Comparison of ENCODE assay signal across 19 cellular contexts in genomic region chr21:31606081-31606874, GRCh38. TPM values are rescaled to one million over a fixed set of nuclear protein-coding genes. Genes with fewer than 3 reads are reported as not detected.
DNase-seq lines count a peak whose midpoint lies in the region; ATAC-seq, FAIRE-seq and TF ChIP-seq lines count a peak whose summit lies in the region.
"Had no signal": no experiment of that assay in that cellular context is flagged by ENCODE, and none has a peak within 500 bp of the region (broad histone marks: within the 10 kb centered on the region; RNA-seq: fewer than 3 reads in every experiment).

No MANE protein-coding gene starts in this region.

- no peaks in the 10 kb centered on the region for H3K27me3 Mint-ChIP-seq in activated CD4-positive, alpha-beta T cell treated with anti-CD3 and anti-CD28 coated beads for 36 hours
- H3K27me3 Mint-ChIP-seq in CD8-positive, alpha-beta T cell (ENCODE audit: low read depth): peaks cover 5% of the 10 kb centered on the region

- CTCF ChIA-PET in activated CD4-positive, alpha-beta T cell treated with anti-CD3 and anti-CD28 coated beads for 36 hours (lab: Charles Lee): interaction anchor here (0.6 to 1.2 kb wide), 6 partner anchors 14 to 508 kb away, joined by 3 to 4 read pairs (median 3); no protein-coding TSS in a partner anchor
- CTCF ChIA-PET in PC-3 (lab: Charles Lee): interaction anchor here (0.6 kb wide), 1 partner anchor 516 kb away, joined by 3 read pairs; no protein-coding TSS in a partner anchor
- CTCF ChIA-PET in endothelial cell of umbilical vein (lab: Charles Lee): interaction anchor here (1.1 to 8.4 kb wide), 4 partner anchors 25 to 508 kb away, joined by 4 to 89 read pairs (median 27); no protein-coding TSS in a partner anchor
- CTCF ChIA-PET in CD8-positive, alpha-beta T cell (lab: Charles Lee): interaction anchor here (1.3 to 6.8 kb wide), 3 partner anchors 25 to 507 kb away, joined by 5 to 64 read pairs (median 32); no protein-coding TSS in a partner anchor

- peaks cover 10% of the 10 kb centered on the region for H3K4me1 Mint-ChIP-seq in activated CD4-positive, alpha-beta T cell treated with anti-CD3 and anti-CD28 coated beads for 36 hours
- peaks cover 3% of the 10 kb centered on the region for H3K4me1 Mint-ChIP-seq in CD8-positive, alpha-beta T cell (ENCODE audit: low read depth)

- H3K36me3 Mint-ChIP-seq in activated CD4-positive, alpha-beta T cell treated with anti-CD3 and anti-CD28 coated beads for 36 hours (ENCODE audit: low read depth): peaks cover 2% of the 10 kb centered on the region
- H3K36me3 Mint-ChIP-seq in CD8-positive, alpha-beta T cell: no peaks in the 10 kb centered on the region

- H3K9me1 ChIP-seq in endothelial cell of umbilical vein (replicated peaks; ENCODE audit: control insufficient read depth, extremely low read depth, insufficient read depth, low read length): no peaks in the 10 kb centered on the region

- dilution Hi-C loops in endothelial cell of umbilical vein (cut with MboI; ENCODE audit: extremely low pct_ligation_motif_present, low sequenced_read_pairs): no loop called here

- H3K9ac ChIP-seq in PC-3 (ENCODE audit: low read length) (no peak overlapping the region), endothelial cell of umbilical vein (replicated peaks; ENCODE audit: extremely low read depth, insufficient read depth, low read length) (no peak overlapping the region)
- H3K9ac ChIP-seq: BLaER1 had no signal

- H3K36me3 ChIP-seq in PC-3 (ENCODE audit: low read depth, low read length) (no peaks in the 10 kb centered on the region), endothelial cell of umbilical vein (ENCODE audit: control insufficient read depth in 2 of 2, extremely low read depth in 1 of 2, insufficient read depth in 2 of 2, low read length in 2 of 2) (no peaks in the 10 kb centered on the region), gastroesophageal sphincter (no peaks in the 10 kb centered on the region)
- H3K36me3 ChIP-seq in CD8-positive, alpha-beta T cell (ENCODE audit: insufficient read depth, low read length): no peaks in the 10 kb centered on the region
- H3K36me3 ChIP-seq: BLaER1 had no signal

- no peak overlapping the region for H2AFZ ChIP-seq in PC-3 (ENCODE audit: low read length)
- H2AFZ ChIP-seq in endothelial cell of umbilical vein (ENCODE audit: low read depth, low read length): no peak overlapping the region

- TF ChIP-seq CTCF in PC-3 (conservative IDR thresholded peaks at IDR 0.05; ENCODE audit: low read depth, low read length) (no peak), endothelial cell of umbilical vein (IDR thresholded peaks at IDR 0.05; ENCODE audit: extremely low read depth in 1 of 2, insufficient read depth in 1 of 2, low read depth in 1 of 2, low read length in 2 of 2) (no peak), gastroesophageal sphincter (IDR thresholded peaks at IDR 0.05) (no peak)
- TF ChIP-seq CTCF in CD8-positive, alpha-beta T cell (IDR thresholded peaks at IDR 0.05): no peak

- POLR2A ChIA-PET in activated CD4-positive, alpha-beta T cell treated with anti-CD3 and anti-CD28 coated beads for 36 hours (lab: Charles Lee): no interaction called here
- POLR2A ChIA-PET in PC-3 (lab: Charles Lee; ENCODE audit: unreplicated experiment) (no interaction called here), endothelial cell of umbilical vein (lab: Charles Lee) (no interaction called here)
- POLR2A ChIA-PET in CD8-positive, alpha-beta T cell (lab: Charles Lee): no interaction called here

- H3K9me2 ChIP-seq in PC-3 (replicated peaks; ENCODE audit: low read length): no peaks in the 10 kb centered on the region

- H3K9me3 ChIP-seq in PC-3 (ENCODE audit: low read length): no peaks in the 10 kb centered on the region
- no peaks in the 10 kb centered on the region for H3K9me3 ChIP-seq in endothelial cell of umbilical vein (replicated peaks; ENCODE audit: control insufficient read depth, insufficient read depth, low read length)
- no peaks in the 10 kb centered on the region for H3K9me3 ChIP-seq in CD8-positive, alpha-beta T cell (ENCODE audit: low read length)
- peaks cover 0 to under 1% (median 0%) of the 10 kb centered on the region in 3 donors for H3K9me3 ChIP-seq in gastroesophageal sphincter
- H3K9me3 ChIP-seq: A549 had no signal

- no peak overlapping the region for H3K27ac Mint-ChIP-seq in activated CD4-positive, alpha-beta T cell treated with anti-CD3 and anti-CD28 coated beads for 36 hours
- H3K27ac Mint-ChIP-seq in CD8-positive, alpha-beta T cell: no peak overlapping the region
- H3K27ac Mint-ChIP-seq: CD4-positive, alpha-beta memory T cell; H9 had no signal

- DNase-seq in activated CD4-positive, alpha-beta T cell treated with anti-CD3 and anti-CD28 coated beads for 36 hours: no peak
- DNase-seq in activated CD4-positive, alpha-beta T cell treated with anti-CD3 and anti-CD28 coated beads for 4 hours: no peak
- DNase-seq in PC-3 (peak; percentile 67), endothelial cell of umbilical vein (ENCODE audit: low read depth, low spot score) (no peak), kidney tubule cell (ENCODE audit: low spot score) (peak; percentile 12)
- no peak for DNase-seq in CD8-positive, alpha-beta T cell
- DNase-seq: AML-193; Calu3; CD4-positive, alpha-beta memory T cell; DMS79 treated with DMSO at 0.1 percent for 48 hours; GF-D8; H9 had no signal

- 85 to 93% methylated on average over 7 to 11 of the region's 11 CpGs for WGBS in gastroesophageal sphincter (ENCODE audit: low coverage in 1 of 2), 2 donors

- peak; percentile 64 for ATAC-seq in activated CD4-positive, alpha-beta T cell treated with anti-CD3 and anti-CD28 coated beads for 36 hours
- ATAC-seq in PC-3 (peak; percentile 28), HG03439 (IDR thresholded peaks at IDR 0.05; ENCODE audit: unreplicated experiment) (no peak), gastroesophageal sphincter (no peak)
- ATAC-seq in CD8-positive, alpha-beta T cell: no peak
- ATAC-seq: A549 had no signal

- H4K20me1 ChIP-seq in PC-3 (ENCODE audit: low read length): no peaks in the 10 kb centered on the region
- no peaks in the 10 kb centered on the region for H4K20me1 ChIP-seq in endothelial cell of umbilical vein (replicated peaks; ENCODE audit: control insufficient read depth, extremely low read depth, insufficient read depth, low read length)
- H4K20me1 ChIP-seq: BLaER1 had no signal

- BruUV-seq in PC-3 (replicated peaks; lab: Mats Ljungman, UMichigan): no TSS peak
- no TSS peak for BruUV-seq in endothelial cell of umbilical vein (replicated peaks; lab: Mats Ljungman, UMichigan)

- FAIRE-seq in endothelial cell of umbilical vein (lab: Jason Lieb, UNC): no peak
- FAIRE-seq: A549, H1 had no signal

- peak overlapping the region; percentile 1; the same call in 1 of the 2 replicates for H3K27ac ChIP-seq in PC-3 (ENCODE audit: low read length)
- H3K27ac ChIP-seq in endothelial cell of umbilical vein (ENCODE audit: insufficient read depth, low read depth, low read length): no peak overlapping the region
- no peak overlapping the region for H3K27ac ChIP-seq in CD8-positive, alpha-beta T cell (ENCODE audit: low read depth, low read length)
- no peak overlapping the region for H3K27ac ChIP-seq in gastroesophageal sphincter
- H3K27ac ChIP-seq: 22Rv1, A549, BLaER1 had no signal

- no peak for TF ChIP-seq EP300 in gastroesophageal sphincter (IDR thresholded peaks at IDR 0.05)

- H3K4me3 Mint-ChIP-seq in activated CD4-positive, alpha-beta T cell treated with anti-CD3 and anti-CD28 coated beads for 36 hours: no peak overlapping the region
- H3K4me3 Mint-ChIP-seq in CD8-positive, alpha-beta T cell: no peak overlapping the region
- H3K4me3 Mint-ChIP-seq: CD14-positive monocyte; CD4-positive, alpha-beta memory T cell; H9 had no signal

- H3K4me2 ChIP-seq in PC-3 (ENCODE audit: low read length): peak overlapping the region; percentile 3; the same call in 1 of the 2 replicates
- H3K4me2 ChIP-seq in endothelial cell of umbilical vein (ENCODE audit: insufficient read depth, low read length): no peak overlapping the region
- H3K4me2 ChIP-seq: A549, BLaER1 had no signal

- H3K4me1 ChIP-seq in PC-3 (ENCODE audit: insufficient read depth, low read length): peaks cover 11% of the 10 kb centered on the region
- H3K4me1 ChIP-seq in endothelial cell of umbilical vein (ENCODE audit: control insufficient read depth, extremely low read depth, insufficient read depth, low read length): no peaks in the 10 kb centered on the region
- no peaks in the 10 kb centered on the region for H3K4me1 ChIP-seq in CD8-positive, alpha-beta T cell (ENCODE audit: insufficient read depth, low read length)
- H3K4me1 ChIP-seq in gastroesophageal sphincter: peaks cover 0 to 3% (median 0%) of the 10 kb centered on the region in 3 donors
- H3K4me1 ChIP-seq: A549 had no signal

- H3F3A ChIP-seq in PC-3 (ENCODE audit: low read length, unreplicated experiment): no peaks in the 10 kb centered on the region

- H3K4me3 ChIP-seq in PC-3 (ENCODE audit: low read length) (no peak overlapping the region), endothelial cell of umbilical vein (replicated peaks in 1 of 3; ENCODE audit: insufficient read depth in 1 of 3, low read depth in 1 of 3, low read length in 3 of 3) (no peak overlapping the region), gastroesophageal sphincter (no peak overlapping the region)
- H3K4me3 ChIP-seq in CD8-positive, alpha-beta T cell (ENCODE audit: low read depth, low read length): no peak overlapping the region
- H3K4me3 ChIP-seq: A549, BLaER1 had no signal

- TF ChIP-seq POLR2A in endothelial cell of umbilical vein (IDR thresholded peaks at IDR 0.05; ENCODE audit: low read depth, low read length): no peak
- TF ChIP-seq POLR2A in gastroesophageal sphincter (IDR thresholded peaks at IDR 0.05): no peak

- H3K9me3 Mint-ChIP-seq in activated CD4-positive, alpha-beta T cell treated with anti-CD3 and anti-CD28 coated beads for 36 hours (ENCODE audit: low read depth): peaks cover under 1% of the 10 kb centered on the region
- no peaks in the 10 kb centered on the region for H3K9me3 Mint-ChIP-seq in CD8-positive, alpha-beta T cell

- intact Hi-C loops in activated CD4-positive, alpha-beta T cell treated with anti-CD3 and anti-CD28 coated beads for 36 hours (cut with DNase I, micrococcal nuclease): loop anchor here in 1 of 2 experiments (5.0 to 10.0 kb wide), 2 partner anchors 771 to 1264 kb away; no protein-coding TSS in a partner anchor
- intact Hi-C loops in PC-3 (cut with micrococcal nuclease): no loop called here
- intact Hi-C loops in endothelial cell of umbilical vein (cut with micrococcal nuclease): no loop called here
- intact Hi-C loops in CD8-positive, alpha-beta T cell (cut with DNase I, micrococcal nuclease): loop anchor here in 1 of 2 experiments (5.0 kb wide), 1 partner anchor 1564 kb away; no protein-coding TSS in a partner anchor

- H3K27me3 ChIP-seq in PC-3 (ENCODE audit: low read length) (no peaks in the 10 kb centered on the region), endothelial cell of umbilical vein (ENCODE audit: control insufficient read depth in 2 of 2, insufficient read depth in 2 of 2, low read length in 2 of 2) (no peaks in the 10 kb centered on the region), gastroesophageal sphincter (no peaks in the 10 kb centered on the region)
- H3K27me3 ChIP-seq in CD8-positive, alpha-beta T cell (ENCODE audit: insufficient read depth, low read length): no peaks in the 10 kb centered on the region
- H3K27me3 ChIP-seq: BLaER1 had no signal

- H3K79me2 ChIP-seq in PC-3 (ENCODE audit: low read length) (no peaks in the 10 kb centered on the region), endothelial cell of umbilical vein (ENCODE audit: control insufficient read depth, insufficient read depth, low read length) (no peaks in the 10 kb centered on the region)

RNA-seq across cellular contexts. Expression of gene SOD1, which starts 53.2 kb away (rescaled TPM):
- total RNA-seq in activated CD4-positive, alpha-beta T cell treated with anti-CD3 and anti-CD28 coated beads for 36 hours: 100 to 1,000 TPM; 232 to 284 TPM
- total RNA-seq in PC-3 (2014; rRNA removed) (398 and 409 TPM in 2 replicates), endothelial cell of umbilical vein (190 and 198 TPM in 2 replicates), gastroesophageal sphincter (100 to 1,000 TPM; 219 to 337 (median 248) TPM)
- polyA plus RNA-seq in endothelial cell of umbilical vein: 197 and 268 TPM in 2 replicates
- 386 and 426 TPM in 2 replicates for polyA plus RNA-seq in endothelial cell of umbilical vein (2011; cell fraction: cytosol; rRNA removed)
- polyA plus RNA-seq in endothelial cell of umbilical vein (2011; cell fraction: nucleus; rRNA removed): 119 and 158 TPM in 2 replicates
- polyA plus RNA-seq in endothelial cell of umbilical vein (2012): 308 and 331 TPM in 2 replicates
- polyA minus RNA-seq in endothelial cell of umbilical vein: 90.1 and 104 TPM in 2 replicates
- 329 TPM for polyA minus RNA-seq in endothelial cell of umbilical vein (2011; cell fraction: cytosol; rRNA and poly(A)+ RNA removed)
- 22.3 and 24.2 TPM in 2 replicates for polyA minus RNA-seq in endothelial cell of umbilical vein (2011; cell fraction: nucleus; rRNA and poly(A)+ RNA removed)
- 100 to 1,000 TPM; 125 to 140 TPM for total RNA-seq in CD8-positive, alpha-beta T cell

Comparison
In these comparisons a context has a peak if more than half of its experiments do, and no peak if none do; other contexts are left out.
1. ATAC-seq: peak in activated CD4-positive, alpha-beta T cell treated with anti-CD3 and anti-CD28 coated beads for 36 hours (single experiment) and PC-3 (single experiment); none in CD8-positive, alpha-beta T cell (single experiment), HG03439 (single experiment) and gastroesophageal sphincter (single experiment).
2. DNase-seq: peak in PC-3 (single experiment) and kidney tubule cell (single experiment); none in activated CD4-positive, alpha-beta T cell treated with anti-CD3 and anti-CD28 coated beads for 36 hours (single experiment), activated CD4-positive, alpha-beta T cell treated with anti-CD3 and anti-CD28 coated beads for 4 hours (0 of 2), endothelial cell of umbilical vein (single experiment) and CD8-positive, alpha-beta T cell (0 of 7).